Comparison of ENCODE assay signal across 8 cellular contexts in genomic region chr14:73491977-73492552, GRCh38. TPM values are rescaled to one million over a fixed set of nuclear protein-coding genes. Genes with fewer than 3 reads are reported as not detected.
DNase-seq lines count a peak whose midpoint lies in the region; ATAC-seq and TF ChIP-seq lines count a peak whose summit lies in the region.

No MANE protein-coding gene starts in this region.

- no peak for TF ChIP-seq POLR2A in esophagus squamous epithelium (IDR thresholded peaks at IDR 0.05)

- H3K36me3 ChIP-seq in ES-I3 (ENCODE audit: insufficient read depth, low read length) = peaks cover 2% of the 10 kb centered on the region; the same call in 1 of the 2 replicates
- H3K36me3 ChIP-seq in esophagus squamous epithelium = peaks cover 0 to 22% (median 0%) of the 10 kb centered on the region in 3 donors

- TF ChIP-seq CTCF in RWPE1 (conservative IDR thresholded peaks at IDR 0.05; ENCODE audit: low read depth) = no peak
- no peak for TF ChIP-seq CTCF in esophagus squamous epithelium (IDR thresholded peaks at IDR 0.05)

- no peaks in the 10 kb centered on the region for H3K27me3 ChIP-seq in esophagus squamous epithelium

- DNase-seq in RWPE1 (ENCODE audit: low spot score) (no peak), esophagus squamous epithelium (lab: John Stamatoyannopoulos, UW) (no peak), posterior vena cava (ENCODE audit: low spot score) (peak; percentile 49), MV-4-11 (lab: John Stamatoyannopoulos, UW) (no peak), NCI-H2196 treated with DMSO at 0.1 percent for 48 hours (lab: John Stamatoyannopoulos, UW; ENCODE audit: unreplicated experiment) (no peak)
- DNase-seq in stimulated activated CD4-positive, alpha-beta T cell treated with anti-CD3 and anti-CD28 coated beads, Interleukin-1b, Interleukin-23, amount 100 ng/mL, for 48 hours = no peak

- peak overlapping the region; percentile 82 to 91 (median 86) for H3K4me3 ChIP-seq in esophagus squamous epithelium

- intact Hi-C loops in esophagus squamous epithelium (cut with DNase I) = no loop called here
- intact Hi-C loops in posterior vena cava (cut with DNase I) = no loop called here

- H3K9ac ChIP-seq in ES-I3 (ENCODE audit: low read depth, low read length) = peak overlapping the region; percentile 80

- no peaks in the 10 kb centered on the region for H3K9me3 ChIP-seq in ES-I3 (ENCODE audit: control insufficient read depth, insufficient read depth, low read length)
- H3K9me3 ChIP-seq in esophagus squamous epithelium = no peaks in the 10 kb centered on the region

- POLR2A ChIA-PET in RWPE1 (lab: Yijun Ruan, JAX; ENCODE audit: low non-redundant PET) = no interaction called here

- H3K27ac ChIP-seq in RWPE1 = peak overlapping the region; percentile 86
- H3K27ac ChIP-seq in esophagus squamous epithelium = peak overlapping the region in 2 of 4 donors; percentile 94 to 95

- CTCF ChIA-PET in RWPE1 (lab: Yijun Ruan, JAX) = interaction anchor here (0.6 kb wide), 1 partner anchor 86 kb away, joined by 3 read pairs; no protein-coding TSS in a partner anchor

- no peak for ATAC-seq in GM18511 (IDR thresholded peaks at IDR 0.05; ENCODE audit: unreplicated experiment)

- WGBS in esophagus squamous epithelium, 2 donors = 21 to 46% methylated on average over 6 to 22 of the region's 28 CpGs

- H3K4me1 ChIP-seq in ES-I3 (ENCODE audit: insufficient read depth, low read length) (0 out of 2 replicates have a peak, but pooled peaks cover 6% of the 10 kb centered on the region), esophagus squamous epithelium (peaks cover 8 to 52% (median 27%) of the 10 kb centered on the region in 3 donors)

RNA-seq across cellular contexts. Expression of gene RIOX1, which starts 1.3 kb away (rescaled TPM):
- total RNA-seq in esophagus squamous epithelium (10 to 100 TPM; 13.4 to 20.2 (median 15.0) TPM), posterior vena cava (1 to 10 TPM; 9.2 to 9.3 TPM)

RNA-seq across cellular contexts. Expression of gene NUMB, which starts 33.7 kb away (rescaled TPM):
- 10 to 100 TPM; 27.7 to 52.8 (median 34.2) TPM for total RNA-seq in esophagus squamous epithelium
- total RNA-seq in posterior vena cava = 10 to 100 TPM; 68.7 to 76.5 TPM

RNA-seq across cellular contexts. Expression of gene ACOT1, which starts 44.9 kb away (rescaled TPM):
- total RNA-seq in esophagus squamous epithelium (1 to 10 TPM; 2.3 to 6.1 (median 4.9) TPM), posterior vena cava (10 to 100 TPM in 1 of 2 donors, 1 to 10 TPM in 1; 8.5 to 18.4 TPM)
